Comparison of ENCODE assay signal across 14 cellular contexts in genomic region chr5:111074244-111074643, GRCh38. TPM values are rescaled to one million over a fixed set of nuclear protein-coding genes. Genes with fewer than 3 reads are reported as not detected.
A peak's percentile ranks its signal among the peaks of the same experiment; 100 is the strongest.
DNase-seq lines count a peak whose midpoint lies in the region; ATAC-seq, FAIRE-seq and TF ChIP-seq lines count a peak whose summit lies in the region.
"Had no signal": no experiment of that assay in that cellular context is flagged by ENCODE, and none has a peak within 500 bp of the region (broad histone marks: within the 10 kb centered on the region; RNA-seq: fewer than 3 reads in every experiment).

No MANE protein-coding gene starts in this region.

- peak overlapping the region; percentile 53; the same call in 1 of the 2 replicates for H3K9ac ChIP-seq in OCI-LY3 (ENCODE audit: low read length)
- no peak overlapping the region for H3K9ac ChIP-seq in H1 (replicated peaks in 1 of 4; ENCODE audit: extremely low read depth in 1 of 4, low read depth in 3 of 4, low read length in 3 of 4)
- H3K9ac ChIP-seq: GM23248 had no signal

- H2BK12ac ChIP-seq in H1 (ENCODE audit: low read depth, low read length), result no peak overlapping the region

- CTCF ChIA-PET in CD8-positive, alpha-beta memory T cell (lab: Charles Lee), result no interaction called here
- CTCF ChIA-PET in H1 (lab: Charles Lee; ENCODE audit: partially characterized antibody), result no interaction called here

- no peak overlapping the region for H3K27ac ChIP-seq in CD8-positive, alpha-beta memory T cell (ENCODE audit: low read depth, low read length)
- H3K27ac ChIP-seq in OCI-LY3 (ENCODE audit: low read length) (no peak overlapping the region), H1 (ENCODE audit: low read depth, low read length) (no peak overlapping the region), body of pancreas (no peak overlapping the region)
- H3K27ac ChIP-seq: GM23248, uterus had no signal

- TF ChIP-seq CTCF in OCI-LY3 (IDR thresholded peaks at IDR 0.05; ENCODE audit: low read depth, low read length) (no peak), H1 (IDR thresholded peaks at IDR 0.05; ENCODE audit: control extremely low read depth in 1 of 3, insufficient read depth in 1 of 3, low read depth in 1 of 3, low read length in 3 of 3) (no peak), neural crest cell (conservative IDR thresholded peaks at IDR 0.05) (no peak), body of pancreas (IDR thresholded peaks at IDR 0.05) (no peak)

- no peak for TF ChIP-seq RAD21 in H1 (IDR thresholded peaks at IDR 0.05 in 1 of 2, conservative IDR thresholded peaks at IDR 0.05 in 1 of 2; ENCODE audit: low read depth in 2 of 2, low read length in 2 of 2)

- no peak overlapping the region for H4K8ac ChIP-seq in H1 (ENCODE audit: extremely low read depth, insufficient read depth, low read length)

- H3K4me1 ChIP-seq in CD8-positive, alpha-beta memory T cell (ENCODE audit: insufficient read depth, low read length), result peaks cover 18% of the 10 kb centered on the region
- H3K4me1 ChIP-seq in OCI-LY3 (ENCODE audit: low read length) (peaks cover 14% of the 10 kb centered on the region), H1 (replicated peaks in 1 of 4; ENCODE audit: control insufficient read depth in 3 of 4, insufficient read depth in 4 of 4, low read length in 3 of 4) (no peaks in the 10 kb centered on the region; a peak in 3 of 7 replicates), body of pancreas (peaks cover 12% of the 10 kb centered on the region)
- H3K4me1 ChIP-seq: uterus had no signal

- peak overlapping the region in 4 of 7 donors; percentile 20 to 93 (median 64) for H3K4me3 Mint-ChIP-seq in CD8-positive, alpha-beta memory T cell
- peak overlapping the region; percentile 43 for H3K4me3 Mint-ChIP-seq in neural crest cell

- H3K9me3 ChIP-seq in CD8-positive, alpha-beta memory T cell (ENCODE audit: low read length), result no peaks in the 10 kb centered on the region
- no peaks in the 10 kb centered on the region for H3K9me3 ChIP-seq in OCI-LY3 (ENCODE audit: insufficient read depth, low read length)
- H3K9me3 ChIP-seq in H1 (ENCODE audit: insufficient read depth in 2 of 2, low read depth in 1 of 2, low read length in 1 of 2), result no peaks in the 10 kb centered on the region
- H3K9me3 ChIP-seq in body of pancreas, result no peaks in the 10 kb centered on the region
- H3K9me3 ChIP-seq: uterus had no signal

- no peak for DNase-seq in CD8-positive, alpha-beta memory T cell
- DNase-seq in H1 (ENCODE audit: low read depth in 1 of 2, low spot score in 2 of 2) (no peak), neural crest cell (ENCODE audit: low read depth, low spot score) (no peak), pons (ENCODE audit: low spot score) (no peak), body of pancreas (no peak)
- DNase-seq: DMS79; GM23248; NCI-H1694; stimulated activated CD4-positive, alpha-beta T cell treated with anti-CD3 and anti-CD28 coated beads, Interleukin-2, amount 100 ng/mL, for 48 hours; uterus had no signal

- no peak for TF ChIP-seq POLR2A in H1 (IDR thresholded peaks at IDR 0.05; ENCODE audit: control extremely low read depth in 1 of 2, low read depth in 2 of 2, low read length in 2 of 2)
- no peak for TF ChIP-seq POLR2A in body of pancreas (IDR thresholded peaks at IDR 0.05)

- H3K4me2 ChIP-seq in OCI-LY3 (ENCODE audit: low read length) (peak overlapping the region; percentile 91), H1 (ENCODE audit: insufficient read depth in 1 of 2, low read depth in 2 of 2, low read length in 2 of 2) (peak overlapping the region; percentile 77 to 81; a peak in 3 of 4 replicates)

- no peak overlapping the region for H4K91ac ChIP-seq in H1 (replicated peaks; ENCODE audit: insufficient read length, low read length)

- H2AFZ ChIP-seq in OCI-LY3 (ENCODE audit: low read depth, low read length) (0 out of 2 replicates have a peak overlapping the region, but pooled peaks have one; percentile 85), H1 (ENCODE audit: low read length) (no peak overlapping the region)

- 93% methylated on average over 2 of the region's 2 CpGs; no CpG with 5 or more reads in 1 of the 2 experiments for WGBS in H1 (ENCODE audit: extremely low coverage in 1 of 2, insufficient coverage in 1 of 2, insufficient read length in 1 of 2, insufficient replicate concordance in 2 of 2, low coverage in 1 of 2, low lambda C conversion rate in 2 of 2, missing lambda C conversion rate in 1 of 2), 2 experiments
- WGBS in body of pancreas, 2 donors, result 67 to 74% methylated on average over 2 of the region's 2 CpGs

- H3K36me3 Mint-ChIP-seq in CD8-positive, alpha-beta memory T cell, result peaks cover 0 to 3% (median 0%) of the 10 kb centered on the region in 3 donors
- no peaks in the 10 kb centered on the region for H3K36me3 Mint-ChIP-seq in neural crest cell (ENCODE audit: low read depth)

- H2BK120ac ChIP-seq in H1 (replicated peaks; ENCODE audit: low read depth, low read length), result no peak overlapping the region

- no peak overlapping the region for H3K56ac ChIP-seq in H1 (replicated peaks; ENCODE audit: insufficient read length, low read depth, low read length)

- H4K20me1 ChIP-seq in OCI-LY3 (ENCODE audit: insufficient read depth, low read length), result no peaks in the 10 kb centered on the region
- no peaks in the 10 kb centered on the region for H4K20me1 ChIP-seq in H1 (replicated peaks in 1 of 2; ENCODE audit: control insufficient read depth in 1 of 2, insufficient read depth in 2 of 2, low read length in 2 of 2)

- no peak overlapping the region for H2AK5ac ChIP-seq in H1 (ENCODE audit: low read depth, low read length)

- peaks cover 47% of the 10 kb centered on the region for H3K27me3 ChIP-seq in CD8-positive, alpha-beta memory T cell (ENCODE audit: insufficient read depth, low read length, poor library complexity, severe bottlenecking)
- H3K27me3 ChIP-seq in OCI-LY3 (ENCODE audit: low read depth, low read length) (peaks cover 20% of the 10 kb centered on the region), H1 (replicated peaks in 1 of 4; ENCODE audit: control insufficient read depth in 3 of 4, extremely low read depth in 1 of 4, insufficient read depth in 3 of 4, low read length in 3 of 4) (peaks cover 30 to 53% (median 43%) of the 10 kb centered on the region in 4 experiments), body of pancreas (no peaks in the 10 kb centered on the region)
- H3K27me3 ChIP-seq: uterus had no signal

- no peak overlapping the region for H3K23ac ChIP-seq in H1 (ENCODE audit: insufficient read length)

- peaks cover 12% of the 10 kb centered on the region for H3K23me2 ChIP-seq in H1 (ENCODE audit: low read depth, low read length)

- no peak overlapping the region for H2BK20ac ChIP-seq in H1 (ENCODE audit: low read length)

- H3K4ac ChIP-seq in H1 (replicated peaks; ENCODE audit: insufficient read length, low read depth, low read length), result no peak overlapping the region

- no peak overlapping the region for H3K27ac Mint-ChIP-seq in CD8-positive, alpha-beta memory T cell
- no peak overlapping the region for H3K27ac Mint-ChIP-seq in neural crest cell (ENCODE audit: unreplicated experiment)

- no peaks in the 10 kb centered on the region for H3K9me3 Mint-ChIP-seq in CD8-positive, alpha-beta memory T cell
- no peaks in the 10 kb centered on the region for H3K9me3 Mint-ChIP-seq in neural crest cell

- H3K18ac ChIP-seq in H1 (ENCODE audit: extremely low read depth, low read length), result no peak overlapping the region

- H3K36me3 ChIP-seq in CD8-positive, alpha-beta memory T cell (ENCODE audit: insufficient read depth, low read length), result no peaks in the 10 kb centered on the region
- H3K36me3 ChIP-seq in OCI-LY3 (replicated peaks; ENCODE audit: low read depth, low read length) (no peaks in the 10 kb centered on the region), H1 (ENCODE audit: control insufficient read depth in 2 of 4, insufficient read depth in 4 of 4, low read length in 3 of 4) (no peaks in the 10 kb centered on the region), body of pancreas (replicated peaks in 1 of 2; ENCODE audit: insufficient read depth in 1 of 2, low read depth in 2 of 2) (no peaks in the 10 kb centered on the region)
- H3K36me3 ChIP-seq: uterus had no signal

- TF ChIP-seq EP300 in H1 (IDR thresholded peaks at IDR 0.05; ENCODE audit: borderline replicate concordance in 1 of 2, low read depth in 2 of 2, low read length in 2 of 2), result no peak

- no peaks in the 10 kb centered on the region for H3K79me1 ChIP-seq in H1 (ENCODE audit: low read depth, low read length)

- peaks cover 23 to 45% (median 40%) of the 10 kb centered on the region in 3 donors for H3K4me1 Mint-ChIP-seq in CD8-positive, alpha-beta memory T cell
- H3K4me1 Mint-ChIP-seq in neural crest cell, result peaks cover 18% of the 10 kb centered on the region

- POLR2A ChIA-PET in CD8-positive, alpha-beta memory T cell (lab: Charles Lee), result no interaction called here
- POLR2A ChIA-PET in H1 (lab: Charles Lee; ENCODE audit: partially characterized antibody), result no interaction called here

- no peak overlapping the region for H2BK15ac ChIP-seq in H1 (ENCODE audit: low read length)

- H4K5ac ChIP-seq in H1 (ENCODE audit: insufficient read length, low read depth, low read length), result no peak overlapping the region

- no peak for FAIRE-seq in H1 (lab: Jason Lieb, UNC)

- H2BK5ac ChIP-seq in H1 (ENCODE audit: low read depth, low read length), result no peak overlapping the region

- H3K27me3 Mint-ChIP-seq in CD8-positive, alpha-beta memory T cell, result peaks cover 53 to 67% of the 10 kb centered on the region in 2 donors
- H3K27me3 Mint-ChIP-seq in neural crest cell (ENCODE audit: low read depth), result peaks cover 95% of the 10 kb centered on the region

- ATAC-seq in GM19395 (IDR thresholded peaks at IDR 0.05; ENCODE audit: unreplicated experiment) (no peak), body of pancreas (no peak), GM21515 (IDR thresholded peaks at IDR 0.05; ENCODE audit: unreplicated experiment) (no peak)

- H3K4me3 ChIP-seq in CD8-positive, alpha-beta memory T cell (ENCODE audit: low read length), result no peak overlapping the region
- H3K4me3 ChIP-seq in OCI-LY3 (ENCODE audit: low read length), result peak overlapping the region; percentile 86
- H3K4me3 ChIP-seq in H1 (ENCODE audit: extremely low read depth in 1 of 4, insufficient read depth in 2 of 4, low read depth in 3 of 4, low read length in 4 of 4), result peak overlapping the region in 2 of 4 experiments; percentile 62 to 84; a peak in 3 of 8 replicates
- H3K4me3 ChIP-seq in body of pancreas, result no peak overlapping the region

- no peak overlapping the region for H3K14ac ChIP-seq in H1 (ENCODE audit: insufficient read length)

- H3K79me2 ChIP-seq in OCI-LY3 (ENCODE audit: low read length) (no peaks in the 10 kb centered on the region), H1 (ENCODE audit: control insufficient read depth in 1 of 2, insufficient read depth in 2 of 2, low read length in 2 of 2) (no peaks in the 10 kb centered on the region)

- intact Hi-C loops in body of pancreas (cut with DNase I), result no loop called here

RNA-seq across cellular contexts. Expression of gene TSLP, which starts 2.7 kb away (rescaled TPM):
- total RNA-seq in CD8-positive, alpha-beta memory T cell, result under 1 TPM; 0.40 to 0.63 TPM
- polyA plus RNA-seq in CD8-positive, alpha-beta memory T cell, result 0.10 TPM
- 1.3 and 1.9 TPM in 2 replicates for total RNA-seq in H1 (2021; fragmentation: NEBNext Ultra II Directional; extraction: Animal tissue kit (Norgen Biotek cat#: 25700))
- 0.31 and 0.39 TPM in 2 replicates for polyA plus RNA-seq in H1 (2011; rRNA removed)
- 0.53 TPM for polyA plus RNA-seq in H1 (2011; cell fraction: cytosol; rRNA removed)
- polyA plus RNA-seq in H1 (2011; cell fraction: nucleus; rRNA removed), result 0.26 TPM
- 0.61 to 1.00 TPM (median 0.87 TPM) in 4 replicates for polyA plus RNA-seq in H1 (2012, experiment 1 of 2)
- 0.56 TPM for polyA plus RNA-seq in H1 (2012, experiment 2 of 2)
- 1.7 TPM for polyA plus RNA-seq in H1 (2013, experiment 1 of 2)
- polyA plus RNA-seq in H1 (2013, experiment 2 of 2), result 1.9 TPM
- 0.54 and 0.59 TPM in 2 replicates for polyA minus RNA-seq in H1 (2011; rRNA and poly(A)+ RNA removed)
- 0.73 TPM for polyA minus RNA-seq in H1 (2011; cell fraction: cytosol; rRNA and poly(A)+ RNA removed)
- polyA minus RNA-seq in H1 (2011; cell fraction: nucleus; rRNA and poly(A)+ RNA removed), result 1.3 TPM
- total RNA-seq in neural crest cell (not detected in 2 replicates), body of pancreas (under 1 TPM in 1 of 2 donors, not detected in 1; 0.26 TPM)
- total RNA-seq: GM23248, OCI-LY7 had no signal
- polyA plus RNA-seq: GM23248 had no signal

RNA-seq across cellular contexts. Expression of gene WDR36, which starts 17.9 kb away (rescaled TPM):
- total RNA-seq in CD8-positive, alpha-beta memory T cell, result 10 to 100 TPM; 70.2 to 74.8 TPM
- polyA plus RNA-seq in CD8-positive, alpha-beta memory T cell, result 17.7 TPM
- total RNA-seq in H1 (2021; fragmentation: NEBNext Ultra II Directional; extraction: Animal tissue kit (Norgen Biotek cat#: 25700)), result 41.8 and 43.7 TPM in 2 replicates
- 6.9 and 9.3 TPM in 2 replicates for polyA plus RNA-seq in H1 (2011; rRNA removed)
- polyA plus RNA-seq in H1 (2011; cell fraction: cytosol; rRNA removed), result 10.6 TPM
- polyA plus RNA-seq in H1 (2011; cell fraction: nucleus; rRNA removed), result 12.9 TPM
- polyA plus RNA-seq in H1 (2012, experiment 1 of 2), result 9.9 to 24.1 TPM (median 13.2 TPM) in 4 replicates
- polyA plus RNA-seq in H1 (2012, experiment 2 of 2), result 1.1 TPM
- 19.2 TPM for polyA plus RNA-seq in H1 (2013, experiment 1 of 2)
- polyA plus RNA-seq in H1 (2013, experiment 2 of 2), result 18.7 TPM
- 47.0 and 59.6 TPM in 2 replicates for polyA minus RNA-seq in H1 (2011; rRNA and poly(A)+ RNA removed)
- 28.5 TPM for polyA minus RNA-seq in H1 (2011; cell fraction: cytosol; rRNA and poly(A)+ RNA removed)
- 107 TPM for polyA minus RNA-seq in H1 (2011; cell fraction: nucleus; rRNA and poly(A)+ RNA removed)
- 31.0 and 33.7 TPM in 2 replicates for total RNA-seq in neural crest cell
- total RNA-seq in body of pancreas, result 10 to 100 TPM; 11.9 to 16.1 TPM
